In the genomic region with DNA sequence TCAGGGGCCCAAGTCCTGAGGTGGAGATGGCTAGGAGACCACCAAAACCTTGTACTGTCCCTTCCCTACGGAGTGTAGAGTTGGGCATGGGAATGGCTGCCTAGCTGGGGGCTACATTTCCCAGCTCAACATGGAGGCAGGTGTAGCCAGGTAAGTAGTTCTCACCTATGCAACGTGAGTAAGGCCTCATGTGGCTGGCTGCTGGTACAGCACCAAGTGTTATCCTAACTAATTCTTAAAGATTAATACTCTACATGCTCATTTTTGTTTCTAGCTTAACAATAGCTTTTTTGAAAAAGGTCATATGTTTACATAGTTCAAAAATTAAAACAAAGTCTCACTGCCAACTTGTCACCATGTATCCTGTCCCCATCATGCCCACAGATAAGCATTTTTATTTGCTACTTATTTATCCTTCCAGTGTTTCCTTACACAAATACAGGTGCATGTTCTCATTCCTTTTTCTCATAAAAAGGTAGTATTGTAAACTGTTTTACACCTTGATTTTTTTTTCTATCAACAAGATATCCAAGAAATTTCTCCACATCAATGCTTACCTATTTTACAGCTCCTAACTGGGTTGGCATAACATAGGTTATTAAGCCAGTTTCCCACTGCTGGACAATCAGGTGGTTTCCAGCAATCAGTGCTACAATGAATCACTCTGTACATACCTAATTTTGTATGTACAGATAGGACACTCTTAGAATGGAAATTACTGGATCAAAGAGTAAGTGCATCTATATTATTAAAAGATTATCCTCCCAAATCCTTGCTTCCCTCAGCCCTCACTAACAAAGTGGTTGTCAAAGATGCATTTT, we compare ENCODE assay signal across 22 cellular contexts.
"Had no signal": no experiment of that assay in that cellular context is flagged by ENCODE, and none has a peak within 500 bp of the region (broad histone marks: within the 10 kb centered on the region; RNA-seq: fewer than 3 reads in every experiment).

No MANE protein-coding gene starts in this region.

- H3K9ac ChIP-seq: neural progenitor cell had no signal

- H3K9me3 Mint-ChIP-seq: activated CD4-positive, alpha-beta memory T cell treated with anti-CD3 and anti-CD28 coated beads, Interleukin-2, amount 10 ng/mL, durations not matched to agents 7 days and 5 days; activated naive CD8-positive, alpha-beta T cell treated with anti-CD3 and anti-CD28 coated beads, Interleukin-2, amount 50 U/mL, for 24 hours had no signal

- H2AFZ ChIP-seq: neural progenitor cell had no signal

- H3K36me3 ChIP-seq: left ventricle myocardium inferior, neural progenitor cell, right atrium auricular region, spleen, thoracic aorta, upper lobe of left lung had no signal

- H3K27ac Mint-ChIP-seq: activated CD4-positive, alpha-beta memory T cell treated with anti-CD3 and anti-CD28 coated beads, Interleukin-2, amount 10 ng/mL, durations not matched to agents 7 days and 5 days; activated naive CD4-positive, alpha-beta T cell treated with anti-CD3 and anti-CD28 coated beads, Interleukin-2, amount 10 ng/mL, durations not matched to agents 7 days and 5 days; activated naive CD8-positive, alpha-beta T cell treated with anti-CD3 and anti-CD28 coated beads, Interleukin-2, amount 50 U/mL, for 24 hours; naive thymus-derived CD8-positive, alpha-beta T cell; neural progenitor cell; progenitor cell of endocrine pancreas; T-helper 17 cell had no signal

- ATAC-seq: activated naive CD8-positive, alpha-beta T cell treated with anti-CD3 and anti-CD28 coated beads, Interleukin-2, amount 50 U/mL, for 24 hours; naive thymus-derived CD8-positive, alpha-beta T cell; T-helper 17 cell had no signal

- H3K4me1 ChIP-seq: neural progenitor cell, right atrium auricular region had no signal

- H3K4me3 Mint-ChIP-seq: activated CD4-positive, alpha-beta memory T cell treated with anti-CD3 and anti-CD28 coated beads, Interleukin-2, amount 10 ng/mL, durations not matched to agents 7 days and 5 days; activated naive CD4-positive, alpha-beta T cell treated with anti-CD3 and anti-CD28 coated beads, Interleukin-2, amount 10 ng/mL, durations not matched to agents 7 days and 5 days; activated naive CD8-positive, alpha-beta T cell treated with anti-CD3 and anti-CD28 coated beads, Interleukin-2, amount 50 U/mL, for 24 hours; naive thymus-derived CD8-positive, alpha-beta T cell; neural progenitor cell; T-helper 17 cell had no signal

- H3K9me3 ChIP-seq: left ventricle myocardium inferior, right atrium auricular region, spleen, thoracic aorta, upper lobe of left lung had no signal

- DNase-seq: activated CD4-positive, alpha-beta memory T cell treated with anti-CD3 and anti-CD28 coated beads, Interleukin-2, amount 10 ng/mL, durations not matched to agents 7 days and 5 days; activated CD4-positive, alpha-beta T cell treated with anti-CD3 and anti-CD28 coated beads for 48 hours; activated effector memory CD4-positive, alpha-beta T cell treated with anti-CD3 and anti-CD28 coated beads, Interleukin-2, amount 50 U/mL, for 16 hours; activated naive CD4-positive, alpha-beta T cell treated with anti-CD3 and anti-CD28 coated beads, Interleukin-2, amount 10 ng/mL, durations not matched to agents 7 days and 5 days; activated naive CD8-positive, alpha-beta T cell treated with anti-CD3 and anti-CD28 coated beads, Interleukin-2, amount 50 U/mL, for 24 hours; activated T-cell treated with anti-CD3 and anti-CD28 coated beads for 4 hours; caudate nucleus; dermis blood vessel endothelial cell; effector CD8-positive, alpha-beta T cell; foreskin melanocyte; kidney glomerular epithelial cell; left ventricle myocardium inferior; naive thymus-derived CD8-positive, alpha-beta T cell; spleen; stimulated activated CD4-positive, alpha-beta T cell treated with anti-CD3 and anti-CD28 coated beads, Interleukin-4, amount 100 ng/mL, for 1 hour; stimulated activated naive CD4-positive, alpha-beta T cell; T-helper 17 cell; upper lobe of left lung had no signal

- H3K27me3 ChIP-seq: neural progenitor cell, right atrium auricular region, spleen, upper lobe of left lung had no signal

- H3K4me3 ChIP-seq: left ventricle myocardium inferior, neural progenitor cell, right atrium auricular region, spleen, thoracic aorta, upper lobe of left lung had no signal

- H3K4me1 Mint-ChIP-seq: activated CD4-positive, alpha-beta memory T cell treated with anti-CD3 and anti-CD28 coated beads, Interleukin-2, amount 10 ng/mL, durations not matched to agents 7 days and 5 days; T-helper 17 cell had no signal

- H3K27ac ChIP-seq: left ventricle myocardium inferior, neural progenitor cell, right atrium auricular region, spleen, thoracic aorta, upper lobe of left lung had no signal

- H3K4me2 ChIP-seq: neural progenitor cell had no signal

- H3K27me3 Mint-ChIP-seq: activated CD4-positive, alpha-beta memory T cell treated with anti-CD3 and anti-CD28 coated beads, Interleukin-2, amount 10 ng/mL, durations not matched to agents 7 days and 5 days; activated naive CD4-positive, alpha-beta T cell treated with anti-CD3 and anti-CD28 coated beads, Interleukin-2, amount 10 ng/mL, durations not matched to agents 7 days and 5 days; activated naive CD8-positive, alpha-beta T cell treated with anti-CD3 and anti-CD28 coated beads, Interleukin-2, amount 50 U/mL, for 24 hours; naive thymus-derived CD8-positive, alpha-beta T cell; progenitor cell of endocrine pancreas; T-helper 17 cell had no signal
